34 cellular contexts compared by ENCODE assay signal in genomic region chr2:105680357-105680756, GRCh38.
"Had no signal": no experiment of that assay in that cellular context is flagged by ENCODE, and none has a peak within 500 bp of the region (broad histone marks: within the 10 kb centered on the region; RNA-seq: fewer than 3 reads in every experiment).

No MANE protein-coding gene starts in this region.

- H3K4me1 ChIP-seq: adrenal gland, body of pancreas, breast epithelium had no signal

- H3K27me3 ChIP-seq: adrenal gland, body of pancreas, brain microvascular endothelial cell, breast epithelium had no signal

- H3K4me3 ChIP-seq: adrenal gland, body of pancreas, breast epithelium had no signal

- H3K27ac ChIP-seq: adrenal gland, body of pancreas, brain microvascular endothelial cell, breast epithelium, VCaP had no signal

- ATAC-seq: activated CD8-positive, alpha-beta T cell treated with anti-CD3 and anti-CD28 coated beads for 36 hours; activated naive CD4-positive, alpha-beta T cell treated with anti-CD3 and anti-CD28 coated beads, Interleukin-2, amount 50 U/mL, for 72 hours; activated T-cell treated with anti-CD3 and anti-CD28 coated beads, Interleukin-2, amount 50 U/mL, for 4 hours; activated T-cell treated with anti-CD3 and anti-CD28 coated beads, Interleukin-2, amount 50 U/mL, for 72 hours; activated T-helper 17 cell treated with anti-CD3 and anti-CD28 coated beads, Interleukin-2, amount 50 U/mL, for 72 hours; body of pancreas had no signal

- H3K36me3 ChIP-seq: adrenal gland, brain microvascular endothelial cell, breast epithelium had no signal

- DNase-seq: activated B cell treated with CpG ODN at 0.5 μM for 24 hours; activated CD4-positive, alpha-beta memory T cell treated with anti-CD3 and anti-CD28 coated beads for 36 hours; activated CD4-positive, alpha-beta T cell treated with anti-CD3 and anti-CD28 coated beads for 4 hours; activated CD4-positive, alpha-beta T cell treated with anti-CD3 and anti-CD28 coated beads, Interleukin-2, amount 50 U/mL, for 1 hour; activated CD4-positive, alpha-beta T cell treated with anti-CD3 and anti-CD28 coated beads, Interleukin-2, amount 50 U/mL, for 4 hours; activated CD4-positive, CD25-positive, alpha-beta regulatory T cell treated with anti-CD3 and anti-CD28 coated beads, Interleukin-2, amount 50 U/mL, for 72 hours; activated CD8-positive, alpha-beta memory T cell treated with anti-CD3 and anti-CD28 coated beads, Interleukin-2, amount 50 U/mL, for 4 hours; activated CD8-positive, alpha-beta T cell treated with anti-CD3 and anti-CD28 coated beads for 36 hours; activated effector memory CD4-positive, alpha-beta T cell treated with anti-CD3 and anti-CD28 coated beads, Interleukin-2, amount 50 U/mL, for 16 hours; activated gamma-delta T cell treated with Interleukin-2 at 50 U/mL for 16 hours; activated naive CD4-positive, alpha-beta T cell; activated naive CD4-positive, alpha-beta T cell treated with anti-CD3 and anti-CD28 coated beads for 36 hours; activated naive CD4-positive, alpha-beta T cell treated with anti-CD3 and anti-CD28 coated beads, Interleukin-2, amount 50 U/mL, for 16 hours; activated naive CD8-positive, alpha-beta T cell treated with anti-CD3 and anti-CD28 coated beads for 36 hours; activated T-cell treated with anti-CD3 and anti-CD28 coated beads for 4 hours; activated T-cell treated with anti-CD3 and anti-CD28 coated beads, Interleukin-2, amount 50 U/mL, for 1 hour; activated T-cell treated with anti-CD3 and anti-CD28 coated beads, Interleukin-2, amount 50 U/mL, for 4 hours; activated T-cell treated with anti-CD3 and anti-CD28 coated beads, Interleukin-2, amount 50 U/mL, for 72 hours; adrenal gland; amniotic stem cell; aorta; body of pancreas; brain microvascular endothelial cell; central memory CD4-positive, alpha-beta T cell; SW 1271; T-helper 1 cell; T-helper 2 cell; T-helper 9 cell had no signal

- H3K9me3 ChIP-seq: adrenal gland, body of pancreas, breast epithelium had no signal

- FAIRE-seq: astrocyte, TTC549 had no signal
